Comparison of ENCODE assay signal across 17 cellular contexts in the genomic region with DNA sequence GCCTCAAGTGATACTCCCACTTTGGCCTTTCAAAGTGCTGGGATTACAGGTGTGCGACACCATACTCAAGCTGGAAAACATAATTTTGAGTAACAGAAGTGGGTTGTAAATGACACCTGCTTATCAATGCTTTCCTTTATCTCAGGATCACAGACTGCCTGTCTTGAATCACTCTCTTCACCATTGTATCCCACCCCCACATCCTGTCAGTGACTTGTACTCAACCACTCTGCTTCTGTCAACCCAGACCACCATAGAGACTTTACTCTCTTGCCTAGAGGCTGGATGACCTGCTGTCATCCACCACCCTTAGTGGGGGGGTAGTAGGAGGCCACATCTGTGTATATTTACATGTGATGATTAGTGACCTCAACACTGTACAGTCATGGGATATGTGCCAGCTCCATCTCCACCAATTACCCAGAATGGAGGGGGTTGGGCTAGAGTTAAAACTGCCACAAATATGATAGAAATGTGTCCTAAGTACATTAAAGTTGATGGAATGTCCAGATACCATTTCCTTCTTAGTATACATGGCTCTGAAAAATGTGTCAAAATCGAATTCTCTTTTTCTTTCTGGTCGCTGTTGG.
DNase-seq lines count a peak whose midpoint lies in the region; ATAC-seq, FAIRE-seq and TF ChIP-seq lines count a peak whose summit lies in the region.
"Had no signal": no experiment of that assay in that cellular context is flagged by ENCODE, and none has a peak within 500 bp of the region (broad histone marks: within the 10 kb centered on the region; RNA-seq: fewer than 3 reads in every experiment).

No MANE protein-coding gene starts in this region.

- H3K9me3 ChIP-seq in keratinocyte (ENCODE audit: control insufficient read depth, low read depth, low read length) (no peaks in the 10 kb centered on the region), psoas muscle (no peaks in the 10 kb centered on the region)
- H3K9me3 ChIP-seq in effector memory CD4-positive, alpha-beta T cell (ENCODE audit: control insufficient read depth, low read length) = no peaks in the 10 kb centered on the region

- TF ChIP-seq CTCF in brain microvascular endothelial cell (IDR thresholded peaks at IDR 0.05; ENCODE audit: low read depth, low read length, missing control alignments) (no peak), keratinocyte (optimal IDR thresholded peaks at IDR 0.05 in 1 of 3, IDR thresholded peaks at IDR 0.05 in 1 of 3, conservative IDR thresholded peaks at IDR 0.05 in 1 of 3; ENCODE audit: extremely low read depth in 1 of 3, insufficient read depth in 2 of 3, low read length in 3 of 3) (no peak), psoas muscle (IDR thresholded peaks at IDR 0.05) (no peak)

- ATAC-seq in GM19035 (IDR thresholded peaks at IDR 0.05; ENCODE audit: unreplicated experiment) (no peak), psoas muscle (no peak)
- ATAC-seq: HCT116, PC-3 had no signal

- H3K4me3 ChIP-seq in brain microvascular endothelial cell (ENCODE audit: low read depth, low read length) (no peak overlapping the region), keratinocyte (ENCODE audit: control insufficient read depth in 2 of 3, extremely low read depth in 1 of 3, insufficient read depth in 2 of 3, low read depth in 1 of 3, low read length in 3 of 3) (no peak overlapping the region), psoas muscle (no peak overlapping the region)
- H3K4me3 ChIP-seq in effector memory CD4-positive, alpha-beta T cell (ENCODE audit: insufficient read depth, low read depth, low read length, poor library complexity, severe bottlenecking) = no peak overlapping the region

- 81 to 95% (median 87%) methylated on average over 3 of the region's 3 CpGs for WGBS in psoas muscle, 3 donors

- H3K4me1 ChIP-seq in keratinocyte (ENCODE audit: control insufficient read depth, extremely low read depth, insufficient read depth, low read length) (peaks cover 24% of the 10 kb centered on the region), psoas muscle (no peaks in the 10 kb centered on the region)
- H3K4me1 ChIP-seq in effector memory CD4-positive, alpha-beta T cell (ENCODE audit: control insufficient read depth, insufficient read depth, low read length, poor library complexity, severe bottlenecking) = no peaks in the 10 kb centered on the region

- H3K9ac ChIP-seq in keratinocyte (ENCODE audit: control insufficient read depth, extremely low read depth, insufficient read depth, low read length) = no peak overlapping the region

- no peak overlapping the region for H3K4me2 ChIP-seq in keratinocyte (ENCODE audit: control insufficient read depth, extremely low read depth, insufficient read depth, low read depth, low read length)

- in situ Hi-C loops in brain microvascular endothelial cell (cut with HindIII; ENCODE audit: low pct_ligation_motif_present, low sequenced_read_pairs) = no loop called here

- intact Hi-C loops in psoas muscle (cut with DNase I) = no loop called here

- H3K27me3 ChIP-seq in brain microvascular endothelial cell (replicated peaks) (no peaks in the 10 kb centered on the region), keratinocyte (ENCODE audit: control insufficient read depth, extremely low read depth, insufficient read depth, low read length) (no peaks in the 10 kb centered on the region), psoas muscle (ENCODE audit: insufficient read depth in 3 of 3, low read length in 2 of 3) (no peaks in the 10 kb centered on the region)
- no peaks in the 10 kb centered on the region for H3K27me3 ChIP-seq in effector memory CD4-positive, alpha-beta T cell (replicated peaks; ENCODE audit: control insufficient read depth, insufficient read depth, low read length, poor library complexity, severe bottlenecking)

- no peaks in the 10 kb centered on the region for H3K79me2 ChIP-seq in keratinocyte (ENCODE audit: control insufficient read depth, insufficient read depth, low read length)

- dilution Hi-C loops in keratinocyte (cut with MboI; ENCODE audit: extremely low pct_ligation_motif_present, low sequenced_read_pairs) = no loop called here

- H3K27ac ChIP-seq in brain microvascular endothelial cell = peak overlapping the region; percentile 28
- H3K27ac ChIP-seq in keratinocyte (ENCODE audit: control insufficient read depth, insufficient read depth, low read length) = no peak overlapping the region
- no peak overlapping the region for H3K27ac ChIP-seq in psoas muscle
- H3K27ac ChIP-seq in effector memory CD4-positive, alpha-beta T cell (ENCODE audit: insufficient read depth, low read length, poor library complexity, severe bottlenecking) = no peak overlapping the region

- peak; percentile 23 for FAIRE-seq in keratinocyte (lab: Jason Lieb, UNC)
- FAIRE-seq: A204.1 had no signal

- DNase-seq in Daoy (ENCODE audit: low read depth) (peak; percentile 50), HCEC 1CT (peak; percentile 65), brain microvascular endothelial cell (peak; percentile 39), keratinocyte (ENCODE audit: low read depth, low spot score) (no peak), psoas muscle (no peak)
- DNase-seq in stimulated activated CD4-positive, alpha-beta T cell treated with anti-CD3 and anti-CD28 coated beads, Interleukin-15, amount 100 ng/mL, for 24 hours = no peak
- DNase-seq in effector memory CD4-positive, alpha-beta T cell = no peak
- DNase-seq: GF-D8, KG1, NCI-H1092, NCI-H2107, NCI-H226, NCI-H526 treated with DMSO at 0.1 percent for 48 hours had no signal

- H3K36me3 ChIP-seq in brain microvascular endothelial cell (replicated peaks) (no peaks in the 10 kb centered on the region), keratinocyte (ENCODE audit: control insufficient read depth in 2 of 2, extremely low read depth in 1 of 2, insufficient read depth in 2 of 2, low read length in 2 of 2) (no peaks in the 10 kb centered on the region), psoas muscle (ENCODE audit: insufficient read depth in 1 of 2, low read depth in 1 of 2) (no peaks in the 10 kb centered on the region)
- no peaks in the 10 kb centered on the region for H3K36me3 ChIP-seq in effector memory CD4-positive, alpha-beta T cell (ENCODE audit: control insufficient read depth, insufficient read depth, low read length)

- no peak overlapping the region for H2AFZ ChIP-seq in keratinocyte (ENCODE audit: control insufficient read depth, low read length)

- H4K20me1 ChIP-seq in keratinocyte (ENCODE audit: control insufficient read depth, extremely low read depth, insufficient read depth, low read length) = no peaks in the 10 kb centered on the region

- H3K9me1 ChIP-seq in keratinocyte (ENCODE audit: control insufficient read depth, extremely low read depth, insufficient read depth, low read length) = no peaks in the 10 kb centered on the region

Comparison
In these comparisons a context has a peak if more than half of its experiments do, and no peak if none do; other contexts are left out.
1. DNase-seq: peak in Daoy (single experiment), HCEC 1CT (single experiment) and brain microvascular endothelial cell (single experiment); none in keratinocyte (single experiment), stimulated activated CD4-positive, alpha-beta T cell treated with anti-CD3 and anti-CD28 coated beads, Interleukin-15, amount 100 ng/mL, for 24 hours (single experiment), psoas muscle (0 of 2) and effector memory CD4-positive, alpha-beta T cell (0 of 3).